ENCODE assay signal across 10 cellular contexts in the genomic region with DNA sequence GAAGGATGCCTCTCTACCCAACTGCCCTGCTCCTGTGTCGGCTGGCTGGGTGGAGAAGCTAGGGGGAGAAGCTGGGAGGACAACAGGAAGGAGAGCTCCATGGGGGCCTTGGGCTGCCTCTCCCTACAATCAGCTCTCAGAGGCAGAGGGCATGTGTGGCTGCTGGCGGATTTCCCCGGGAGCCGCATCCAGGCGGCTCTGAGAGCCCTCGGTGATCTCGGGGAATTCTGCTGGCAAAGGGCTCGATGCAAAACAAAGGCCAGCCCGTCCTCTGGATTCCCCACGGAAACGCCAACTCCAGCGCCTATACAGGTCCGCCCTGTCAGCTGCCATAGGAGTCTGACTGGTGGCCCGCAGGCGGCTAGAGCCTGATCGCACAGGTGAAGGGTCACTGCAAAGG. TPM values are rescaled to one million over a fixed set of nuclear protein-coding genes. Genes with fewer than 3 reads are reported as not detected.
DNase-seq lines count a peak whose midpoint lies in the region; ATAC-seq and TF ChIP-seq lines count a peak whose summit lies in the region.
"Had no signal": no experiment of that assay in that cellular context is flagged by ENCODE, and none has a peak within 500 bp of the region (broad histone marks: within the 10 kb centered on the region; RNA-seq: fewer than 3 reads in every experiment).

No MANE protein-coding gene starts in this region.

- peaks cover 61 to 76% of the 10 kb centered on the region in 2 experiments for H3K36me3 ChIP-seq in mesenchymal stem cell (ENCODE audit: control insufficient read depth in 1 of 2, insufficient read depth in 2 of 2, low read depth in 1 of 2, low read length in 2 of 2)
- H3K36me3 ChIP-seq in transverse colon, result peaks cover 0 to 39% (median 11%) of the 10 kb centered on the region in 4 donors
- H3K36me3 ChIP-seq in ovary, result no peaks in the 10 kb centered on the region

- CTCF ChIA-PET in activated CD4-positive, alpha-beta T cell treated with anti-CD3 and anti-CD28 coated beads, Interleukin-2, amount 10 ng/mL, durations not matched to agents 7 days and 5 days (lab: Charles Lee), result interaction anchor here (1.0 to 7.4 kb wide), 6 partner anchors 10 to 62 kb away, joined by 3 to 42 read pairs (median 4); a partner anchor contains a TSS

- H3K27ac Mint-ChIP-seq in activated CD4-positive, alpha-beta T cell treated with anti-CD3 and anti-CD28 coated beads, Interleukin-2, amount 10 ng/mL, durations not matched to agents 7 days and 5 days, result peak overlapping the region; percentile 69

- DNase-seq in activated CD4-positive, alpha-beta T cell treated with anti-CD3 and anti-CD28 coated beads, Interleukin-2, amount 10 ng/mL, durations not matched to agents 7 days and 5 days, result no peak
- no peak for DNase-seq in activated CD4-positive, alpha-beta T cell treated with anti-CD3 and anti-CD28 coated beads for 4 hours
- DNase-seq in choroid plexus epithelial cell (ENCODE audit: low read depth), result peak; percentile 37
- peak; percentile 18 for DNase-seq in mesenchymal stem cell
- no peak for DNase-seq in transverse colon
- no peak for DNase-seq in activated naive CD4-positive, alpha-beta T cell (lab: John Stamatoyannopoulos, UW)
- DNase-seq in ovary, result no peak
- DNase-seq: cortex of kidney, GDM1 had no signal

- peak overlapping the region; percentile 96 for H3K27ac ChIP-seq in mesenchymal stem cell (ENCODE audit: low read length, poor library complexity, severe bottlenecking)
- H3K27ac ChIP-seq in transverse colon, result peak overlapping the region; percentile 57 to 75 (median 64)
- H3K27ac ChIP-seq in ovary, result no peak overlapping the region

- no peak for TF ChIP-seq CTCF in choroid plexus epithelial cell (conservative IDR thresholded peaks at IDR 0.05; ENCODE audit: low read depth, low read length)
- TF ChIP-seq CTCF in transverse colon (IDR thresholded peaks at IDR 0.05), result no peak
- no peak for TF ChIP-seq CTCF in ovary (IDR thresholded peaks at IDR 0.05)

- no peak overlapping the region for H3K23ac ChIP-seq in mesenchymal stem cell (ENCODE audit: low read length in 2 of 2)

- peak overlapping the region; percentile 70 to 94 for H3K4ac ChIP-seq in mesenchymal stem cell (ENCODE audit: low read depth in 1 of 2, low read length in 2 of 2)

- H3K4me2 ChIP-seq in mesenchymal stem cell (ENCODE audit: low read length, poor library complexity, severe bottlenecking), result no peak overlapping the region

- no peak overlapping the region for H3K4me3 ChIP-seq in choroid plexus epithelial cell (ENCODE audit: low read depth, low read length)
- no peak overlapping the region for H3K4me3 ChIP-seq in mesenchymal stem cell (ENCODE audit: insufficient read depth in 1 of 2, low read depth in 1 of 2, low read length in 2 of 2)
- H3K4me3 ChIP-seq in transverse colon, result no peak overlapping the region
- no peak overlapping the region for H3K4me3 ChIP-seq in ovary

- peak overlapping the region; percentile 99 for H4K91ac ChIP-seq in mesenchymal stem cell (ENCODE audit: low read length)

- WGBS in mesenchymal stem cell, result 89% methylated on average over 16 of the region's 16 CpGs
- WGBS in transverse colon (ENCODE audit: low coverage in 1 of 2), 2 donors, result 86% methylated on average over 16 of the region's 16 CpGs; no CpG with 5 or more reads in 1 of the 2 donors
- WGBS in ovary, 3 donors, result 67 to 77% (median 74%) methylated on average over 16 of the region's 16 CpGs

- POLR2A ChIA-PET in activated CD4-positive, alpha-beta T cell treated with anti-CD3 and anti-CD28 coated beads, Interleukin-2, amount 10 ng/mL, durations not matched to agents 7 days and 5 days (lab: Charles Lee), result interaction anchor here (0.9 kb wide), 1 partner anchor 16 kb away, joined by 3 read pairs; no protein-coding TSS in a partner anchor

- no peak overlapping the region for H3K14ac ChIP-seq in mesenchymal stem cell (ENCODE audit: low read length in 2 of 2)

- peaks cover 40% of the 10 kb centered on the region for H3K36me3 Mint-ChIP-seq in activated CD4-positive, alpha-beta T cell treated with anti-CD3 and anti-CD28 coated beads, Interleukin-2, amount 10 ng/mL, durations not matched to agents 7 days and 5 days (ENCODE audit: low read depth)

- intact Hi-C loops in transverse colon (cut with DNase I; ENCODE audit: low total_unique reads) (no loop called here), ovary (cut with DNase I) (loop anchor here in 2 of 4 donors (10.0 kb wide), 1 partner anchor 65 kb away; no protein-coding TSS in a partner anchor)

- H3K4me1 ChIP-seq in mesenchymal stem cell (ENCODE audit: control insufficient read depth, insufficient read depth, low read depth, low read length) (peaks cover 52% of the 10 kb centered on the region), transverse colon (peaks cover 4 to 31% (median 28%) of the 10 kb centered on the region in 4 donors), ovary (ENCODE audit: insufficient read depth) (peaks cover 6% of the 10 kb centered on the region)

- H2BK12ac ChIP-seq in mesenchymal stem cell (ENCODE audit: low read length in 2 of 2), result peak overlapping the region; percentile 94 to 98

- no peaks in the 10 kb centered on the region for H3K9me3 Mint-ChIP-seq in activated CD4-positive, alpha-beta T cell treated with anti-CD3 and anti-CD28 coated beads, Interleukin-2, amount 10 ng/mL, durations not matched to agents 7 days and 5 days

- in situ Hi-C loops in transverse colon (cut with MboI; ENCODE audit: low pct_ligation_motif_present in 1 of 4, low pct_unique_long_range_greater_than_20kb in 1 of 4, low sequenced_read_pairs in 3 of 4), result no loop called here

- H4K8ac ChIP-seq in mesenchymal stem cell (ENCODE audit: low read length), result peak overlapping the region; percentile 62

- peaks cover 29% of the 10 kb centered on the region for H3K79me1 ChIP-seq in mesenchymal stem cell (replicated peaks; ENCODE audit: low read length, poor library complexity, severe bottlenecking)

- peak overlapping the region; percentile 89 for H2BK120ac ChIP-seq in mesenchymal stem cell (ENCODE audit: low read depth, low read length)

- peak overlapping the region; percentile 80 for H3K9ac ChIP-seq in mesenchymal stem cell (ENCODE audit: low read length)

- no peak for TF ChIP-seq POLR2A in transverse colon (IDR thresholded peaks at IDR 0.05)
- no peak for TF ChIP-seq POLR2A in ovary (IDR thresholded peaks at IDR 0.05)

- H3K18ac ChIP-seq in mesenchymal stem cell (ENCODE audit: low read depth in 1 of 2, low read length in 2 of 2), result peak overlapping the region; percentile 85 to 98

- H2AK5ac ChIP-seq in mesenchymal stem cell (ENCODE audit: low read length, severe bottlenecking), result peak overlapping the region; percentile 94

- H2BK15ac ChIP-seq in mesenchymal stem cell (ENCODE audit: low read depth, poor library complexity, severe bottlenecking), result peak overlapping the region; percentile 83

- H3K27me3 ChIP-seq in mesenchymal stem cell (ENCODE audit: control insufficient read depth in 1 of 2, insufficient read depth in 1 of 2, low read length in 2 of 2), result no peaks in the 10 kb centered on the region
- H3K27me3 ChIP-seq in transverse colon, result no peaks in the 10 kb centered on the region
- H3K27me3 ChIP-seq in ovary, result no peaks in the 10 kb centered on the region

- no peak overlapping the region for H3K4me3 Mint-ChIP-seq in activated CD4-positive, alpha-beta T cell treated with anti-CD3 and anti-CD28 coated beads, Interleukin-2, amount 10 ng/mL, durations not matched to agents 7 days and 5 days

- TF ChIP-seq EP300 in transverse colon (IDR thresholded peaks at IDR 0.05; ENCODE audit: low read depth), result no peak
- TF ChIP-seq EP300 in ovary (IDR thresholded peaks at IDR 0.05), result no peak

- H2AFZ ChIP-seq in mesenchymal stem cell (ENCODE audit: low read depth, low read length), result no peak overlapping the region

- H2BK5ac ChIP-seq in mesenchymal stem cell (ENCODE audit: low read depth, low read length, poor library complexity, severe bottlenecking), result peak overlapping the region; percentile 48

- H3K27me3 Mint-ChIP-seq in activated CD4-positive, alpha-beta T cell treated with anti-CD3 and anti-CD28 coated beads, Interleukin-2, amount 10 ng/mL, durations not matched to agents 7 days and 5 days, result no peaks in the 10 kb centered on the region

- H3K9me3 ChIP-seq in mesenchymal stem cell (ENCODE audit: control insufficient read depth, low read length) (no peaks in the 10 kb centered on the region), transverse colon (no peaks in the 10 kb centered on the region), ovary (no peaks in the 10 kb centered on the region)

- no peak for ATAC-seq in GM21786 (IDR thresholded peaks at IDR 0.05; ENCODE audit: unreplicated experiment)

- peaks cover 35% of the 10 kb centered on the region for H3K4me1 Mint-ChIP-seq in activated CD4-positive, alpha-beta T cell treated with anti-CD3 and anti-CD28 coated beads, Interleukin-2, amount 10 ng/mL, durations not matched to agents 7 days and 5 days

RNA-seq across cellular contexts. Expression of a gene that starts 26.4 kb away (rescaled TPM):
- total RNA-seq in activated CD4-positive, alpha-beta T cell treated with anti-CD3 and anti-CD28 coated beads, Interleukin-2, amount 10 ng/mL, durations not matched to agents 7 days and 5 days, result 1 to 10 TPM; 7.3 to 9.3 TPM
- polyA plus RNA-seq in mesenchymal stem cell (2013, experiment 1 of 2), result 129 TPM
- polyA plus RNA-seq in mesenchymal stem cell (2013, experiment 2 of 2), result 133 TPM
- 10 to 100 TPM in 3 of 4 donors, 1 to 10 TPM in 1; 4.4 to 24.8 (median 10.4) TPM for total RNA-seq in transverse colon
- 100 to 1,000 TPM in 1 of 7 donors, 10 to 100 TPM in 6; 39.9 to 113 (median 56.8) TPM for total RNA-seq in ovary
- polyA plus RNA-seq in ovary, result 10 to 100 TPM in 1 of 2 donors, not detected in 1; 54.1 TPM

RNA-seq across cellular contexts. Expression of a gene that starts 35.9 kb away (rescaled TPM):
- 10 to 100 TPM; 53.7 to 59.1 TPM for total RNA-seq in activated CD4-positive, alpha-beta T cell treated with anti-CD3 and anti-CD28 coated beads, Interleukin-2, amount 10 ng/mL, durations not matched to agents 7 days and 5 days
- polyA plus RNA-seq in mesenchymal stem cell (2013, experiment 1 of 2), result 55.6 TPM
- polyA plus RNA-seq in mesenchymal stem cell (2013, experiment 2 of 2), result 54.5 TPM
- 100 to 1,000 TPM in 1 of 4 donors, 10 to 100 TPM in 3; 34.0 to 154 (median 44.3) TPM for total RNA-seq in transverse colon
- total RNA-seq in ovary, result 100 to 1,000 TPM in 1 of 7 donors, 10 to 100 TPM in 6; 22.9 to 104 (median 83.2) TPM
- 10 to 100 TPM; 23.0 to 52.9 TPM for polyA plus RNA-seq in ovary

RNA-seq across cellular contexts. Expression of a gene that starts 43.7 kb away (rescaled TPM):
- total RNA-seq in activated CD4-positive, alpha-beta T cell treated with anti-CD3 and anti-CD28 coated beads, Interleukin-2, amount 10 ng/mL, durations not matched to agents 7 days and 5 days, result 1 to 10 TPM; 6.5 to 6.9 TPM
- polyA plus RNA-seq in mesenchymal stem cell (2013, experiment 1 of 2), result 1.9 TPM
- polyA plus RNA-seq in mesenchymal stem cell (2013, experiment 2 of 2), result 1.8 TPM
- total RNA-seq in transverse colon (100 to 1,000 TPM in 1 of 4 donors, 10 to 100 TPM in 3; 12.7 to 143 (median 15.9) TPM), ovary (10 to 100 TPM in 3 of 7 donors, 1 to 10 TPM in 4; 1.9 to 22.6 (median 9.2) TPM)
- polyA plus RNA-seq in ovary, result 1 to 10 TPM; 3.5 to 3.7 TPM

RNA-seq across cellular contexts. Expression of a gene that starts 47.9 kb away (rescaled TPM):
- 10 to 100 TPM; 39.3 to 39.4 TPM for total RNA-seq in activated CD4-positive, alpha-beta T cell treated with anti-CD3 and anti-CD28 coated beads, Interleukin-2, amount 10 ng/mL, durations not matched to agents 7 days and 5 days
- polyA plus RNA-seq in mesenchymal stem cell (2013, experiment 1 of 2), result 62.4 TPM
- 61.1 TPM for polyA plus RNA-seq in mesenchymal stem cell (2013, experiment 2 of 2)
- total RNA-seq in transverse colon (10 to 100 TPM in 3 of 4 donors, not detected in 1; 25.4 to 59.8 (median 32.9) TPM), ovary (10 to 100 TPM; 20.0 to 49.3 (median 37.8) TPM)
- 10 to 100 TPM; 22.0 to 43.2 TPM for polyA plus RNA-seq in ovary

Comparison
In these comparisons a context has a peak if more than half of its experiments do, and no peak if none do; other contexts are left out.
1. DNase-seq: peak in choroid plexus epithelial cell (single experiment) and mesenchymal stem cell (single experiment); none in activated CD4-positive, alpha-beta T cell treated with anti-CD3 and anti-CD28 coated beads, Interleukin-2, amount 10 ng/mL, durations not matched to agents 7 days and 5 days (single experiment), activated CD4-positive, alpha-beta T cell treated with anti-CD3 and anti-CD28 coated beads for 4 hours (0 of 2), transverse colon (single experiment), activated naive CD4-positive, alpha-beta T cell (0 of 4) and ovary (0 of 5).
2. H3K27ac ChIP-seq: peak in mesenchymal stem cell (single experiment) and transverse colon (4 of 4); none in ovary (0 of 2).